Comparison of ENCODE assay signal across 11 cellular contexts in the genomic region with DNA sequence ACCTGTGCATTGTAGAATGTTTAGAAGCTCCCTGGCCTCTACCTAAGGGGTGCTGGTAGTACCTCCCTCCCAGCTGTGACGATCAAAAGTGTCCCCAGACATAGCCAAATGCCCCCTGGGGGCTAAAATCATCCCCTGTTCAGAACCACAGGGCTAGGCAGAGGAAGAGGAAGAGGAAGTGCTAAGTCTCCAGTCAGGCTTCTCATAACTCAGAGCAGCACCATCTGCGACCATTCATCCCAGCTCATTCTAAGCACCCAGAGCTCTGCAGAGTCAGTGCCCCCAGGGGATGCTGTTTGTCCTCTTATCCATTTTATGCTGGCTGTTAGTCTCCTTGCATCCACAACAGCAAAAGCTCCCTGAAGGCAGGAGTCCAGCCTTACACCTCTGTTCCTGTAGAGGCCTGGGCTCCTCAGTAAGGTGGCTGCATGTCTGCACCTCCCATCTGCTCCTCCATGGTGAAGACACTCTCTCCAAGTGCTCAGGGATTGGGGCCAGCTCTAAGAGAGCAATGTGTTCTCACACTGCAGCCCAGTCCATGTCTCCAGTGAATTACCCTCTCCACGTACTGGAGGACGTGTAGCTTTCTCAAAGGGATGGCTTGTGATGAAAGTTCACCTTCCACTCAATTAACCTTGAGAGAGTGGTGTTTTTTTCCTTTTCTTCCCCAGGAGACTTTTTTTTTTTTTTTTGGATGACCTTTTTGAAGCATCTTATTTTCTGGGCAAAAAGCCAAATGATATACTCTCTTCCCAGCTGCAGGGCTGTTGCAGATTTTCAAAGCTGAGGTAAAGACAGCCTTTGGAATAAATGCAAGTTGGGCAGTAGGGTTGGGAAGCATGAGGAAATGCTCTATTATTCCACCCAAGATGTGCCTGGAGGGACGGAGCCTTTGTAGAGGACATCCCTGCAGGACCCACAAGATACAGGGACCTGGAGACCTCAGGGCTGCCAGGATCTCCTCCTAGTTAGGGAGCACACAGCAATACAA.
DNase-seq lines count a peak whose midpoint lies in the region; ATAC-seq and TF ChIP-seq lines count a peak whose summit lies in the region.
"Had no signal": no experiment of that assay in that cellular context is flagged by ENCODE, and none has a peak within 500 bp of the region (broad histone marks: within the 10 kb centered on the region; RNA-seq: fewer than 3 reads in every experiment).

No MANE protein-coding gene starts in this region.

- 60 to 62% methylated on average over 5 of the region's 5 CpGs for WGBS in tibial nerve, 2 donors

- H3K4me1 ChIP-seq in tibial nerve: peaks cover 0 to 15% (median 2%) of the 10 kb centered on the region in 4 donors
- H3K4me1 ChIP-seq: ascending aorta had no signal

- TF ChIP-seq CTCF in choroid plexus epithelial cell (conservative IDR thresholded peaks at IDR 0.05; ENCODE audit: low read depth, low read length) (no peak), tibial nerve (IDR thresholded peaks at IDR 0.05) (no peak), GM13977 (IDR thresholded peaks at IDR 0.05; ENCODE audit: extremely low read depth, insufficient read depth, missing control alignments) (no peak), WTC11 (IDR thresholded peaks at IDR 0.05) (no peak)

- peaks cover 0 to 5% (median 1%) of the 10 kb centered on the region in 4 donors for H3K9me3 ChIP-seq in tibial nerve
- H3K9me3 ChIP-seq: ascending aorta had no signal

- in situ Hi-C loops in GM13977 (cut with MboI; ENCODE audit: low pct_unique_long_range_greater_than_20kb, low sequenced_read_pairs, unreplicated experiment): no loop called here

- H3K4me3 ChIP-seq in choroid plexus epithelial cell (ENCODE audit: low read depth, low read length) (no peak overlapping the region), tibial nerve (no peak overlapping the region)
- H3K4me3 ChIP-seq: ascending aorta had no signal

- POLR2A ChIA-PET in WTC11 (lab: Charles Lee): no interaction called here

- H3K36me3 Mint-ChIP-seq in WTC11: no peaks in the 10 kb centered on the region

- no peaks in the 10 kb centered on the region for H3K27me3 ChIP-seq in tibial nerve
- H3K27me3 ChIP-seq: ascending aorta had no signal

- H3K9me3 Mint-ChIP-seq in WTC11: peaks cover 6% of the 10 kb centered on the region; the same call in 1 of the 2 replicates

- H3K27ac Mint-ChIP-seq in WTC11: no peak overlapping the region

- ATAC-seq in Right ventricle myocardium inferior (peak; percentile 92), HG03097 (IDR thresholded peaks at IDR 0.05; ENCODE audit: low FRiP score, unreplicated experiment) (no peak), WTC11 (no peak)

- CTCF ChIA-PET in WTC11 (lab: Charles Lee): interaction anchor here (0.5 kb wide), 1 partner anchor 247 kb away, joined by 3 read pairs; no protein-coding TSS in a partner anchor

- H3K4me1 Mint-ChIP-seq in WTC11: peaks cover 3% of the 10 kb centered on the region; the same call in 1 of the 2 replicates

- no peak overlapping the region for H3K4me3 Mint-ChIP-seq in WTC11

- H3K36me3 ChIP-seq in tibial nerve: no peaks in the 10 kb centered on the region
- H3K36me3 ChIP-seq: ascending aorta had no signal

- intact Hi-C loops in Right ventricle myocardium inferior (cut with DNase I) (no loop called here), cardiac septum (cut with DNase I) (no loop called here)

- H3K27ac ChIP-seq in tibial nerve: no peak overlapping the region
- H3K27ac ChIP-seq: ascending aorta had no signal

- no peaks in the 10 kb centered on the region; the same call in 1 of the 2 replicates for H3K27me3 Mint-ChIP-seq in WTC11 (ENCODE audit: low read depth)

- no peak for TF ChIP-seq POLR2A in tibial nerve (IDR thresholded peaks at IDR 0.05)

- DNase-seq in Right ventricle myocardium inferior (ENCODE audit: missing footprints) (no peak), cardiac septum (ENCODE audit: low spot score) (no peak), NCI-H2227 treated with DMSO at 0.1 percent for 48 hours (lab: John Stamatoyannopoulos, UW) (peak; percentile 85), choroid plexus epithelial cell (ENCODE audit: low read depth) (peak; percentile 5), tibial nerve (ENCODE audit: low spot score in 2 of 2) (peak; percentile 18 to 28), GM13977 (ENCODE audit: low spot score) (no peak), WTC11 (ENCODE audit: low spot score) (no peak)
- DNase-seq: activated CD8-positive, alpha-beta memory T cell treated with anti-CD3 and anti-CD28 coated beads, Interleukin-2, amount 50 U/mL, for 48 hours; HCEC 1CT had no signal

- peak in 1 of 2 donors; percentile 27 for TF ChIP-seq EP300 in tibial nerve (IDR thresholded peaks at IDR 0.05)

TF ChIP-seq in WTC11, 78 proteins besides CTCF, POLR2A, EP300 and RAD21 (continues in another document):
- TF ChIP-seq, protein P1, sequence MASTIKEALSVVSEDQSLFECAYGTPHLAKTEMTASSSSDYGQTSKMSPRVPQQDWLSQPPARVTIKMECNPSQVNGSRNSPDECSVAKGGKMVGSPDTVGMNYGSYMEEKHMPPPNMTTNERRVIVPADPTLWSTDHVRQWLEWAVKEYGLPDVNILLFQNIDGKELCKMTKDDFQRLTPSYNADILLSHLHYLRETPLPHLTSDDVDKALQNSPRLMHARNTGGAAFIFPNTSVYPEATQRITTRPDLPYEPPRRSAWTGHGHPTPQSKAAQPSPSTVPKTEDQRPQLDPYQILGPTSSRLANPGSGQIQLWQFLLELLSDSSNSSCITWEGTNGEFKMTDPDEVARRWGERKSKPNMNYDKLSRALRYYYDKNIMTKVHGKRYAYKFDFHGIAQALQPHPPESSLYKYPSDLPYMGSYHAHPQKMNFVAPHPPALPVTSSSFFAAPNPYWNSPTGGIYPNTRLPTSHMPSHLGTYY (CRISPR knock-in tag; IDR thresholded peaks at IDR 0.05): no peak
- TF ChIP-seq CREM (CRISPR knock-in tag; IDR thresholded peaks at IDR 0.05): no peak
- TF ChIP-seq, protein P2, sequence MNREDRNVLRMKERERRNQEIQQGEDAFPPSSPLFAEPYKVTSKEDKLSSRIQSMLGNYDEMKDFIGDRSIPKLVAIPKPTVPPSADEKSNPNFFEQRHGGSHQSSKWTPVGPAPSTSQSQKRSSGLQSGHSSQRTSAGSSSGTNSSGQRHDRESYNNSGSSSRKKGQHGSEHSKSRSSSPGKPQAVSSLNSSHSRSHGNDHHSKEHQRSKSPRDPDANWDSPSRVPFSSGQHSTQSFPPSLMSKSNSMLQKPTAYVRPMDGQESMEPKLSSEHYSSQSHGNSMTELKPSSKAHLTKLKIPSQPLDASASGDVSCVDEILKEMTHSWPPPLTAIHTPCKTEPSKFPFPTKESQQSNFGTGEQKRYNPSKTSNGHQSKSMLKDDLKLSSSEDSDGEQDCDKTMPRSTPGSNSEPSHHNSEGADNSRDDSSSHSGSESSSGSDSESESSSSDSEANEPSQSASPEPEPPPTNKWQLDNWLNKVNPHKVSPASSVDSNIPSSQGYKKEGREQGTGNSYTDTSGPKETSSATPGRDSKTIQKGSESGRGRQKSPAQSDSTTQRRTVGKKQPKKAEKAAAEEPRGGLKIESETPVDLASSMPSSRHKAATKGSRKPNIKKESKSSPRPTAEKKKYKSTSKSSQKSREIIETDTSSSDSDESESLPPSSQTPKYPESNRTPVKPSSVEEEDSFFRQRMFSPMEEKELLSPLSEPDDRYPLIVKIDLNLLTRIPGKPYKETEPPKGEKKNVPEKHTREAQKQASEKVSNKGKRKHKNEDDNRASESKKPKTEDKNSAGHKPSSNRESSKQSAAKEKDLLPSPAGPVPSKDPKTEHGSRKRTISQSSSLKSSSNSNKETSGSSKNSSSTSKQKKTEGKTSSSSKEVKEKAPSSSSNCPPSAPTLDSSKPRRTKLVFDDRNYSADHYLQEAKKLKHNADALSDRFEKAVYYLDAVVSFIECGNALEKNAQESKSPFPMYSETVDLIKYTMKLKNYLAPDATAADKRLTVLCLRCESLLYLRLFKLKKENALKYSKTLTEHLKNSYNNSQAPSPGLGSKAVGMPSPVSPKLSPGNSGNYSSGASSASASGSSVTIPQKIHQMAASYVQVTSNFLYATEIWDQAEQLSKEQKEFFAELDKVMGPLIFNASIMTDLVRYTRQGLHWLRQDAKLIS (CRISPR knock-in tag; IDR thresholded peaks at IDR 0.05; ENCODE audit: borderline replicate concordance): no peak
- no peak for TF ChIP-seq ESRRA (CRISPR knock-in tag; IDR thresholded peaks at IDR 0.05; ENCODE audit: borderline replicate concordance)
- TF ChIP-seq, protein P3, sequence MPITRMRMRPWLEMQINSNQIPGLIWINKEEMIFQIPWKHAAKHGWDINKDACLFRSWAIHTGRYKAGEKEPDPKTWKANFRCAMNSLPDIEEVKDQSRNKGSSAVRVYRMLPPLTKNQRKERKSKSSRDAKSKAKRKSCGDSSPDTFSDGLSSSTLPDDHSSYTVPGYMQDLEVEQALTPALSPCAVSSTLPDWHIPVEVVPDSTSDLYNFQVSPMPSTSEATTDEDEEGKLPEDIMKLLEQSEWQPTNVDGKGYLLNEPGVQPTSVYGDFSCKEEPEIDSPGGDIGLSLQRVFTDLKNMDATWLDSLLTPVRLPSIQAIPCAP (CRISPR knock-in tag; IDR thresholded peaks at IDR 0.05): no peak
- TF ChIP-seq, protein P4, sequence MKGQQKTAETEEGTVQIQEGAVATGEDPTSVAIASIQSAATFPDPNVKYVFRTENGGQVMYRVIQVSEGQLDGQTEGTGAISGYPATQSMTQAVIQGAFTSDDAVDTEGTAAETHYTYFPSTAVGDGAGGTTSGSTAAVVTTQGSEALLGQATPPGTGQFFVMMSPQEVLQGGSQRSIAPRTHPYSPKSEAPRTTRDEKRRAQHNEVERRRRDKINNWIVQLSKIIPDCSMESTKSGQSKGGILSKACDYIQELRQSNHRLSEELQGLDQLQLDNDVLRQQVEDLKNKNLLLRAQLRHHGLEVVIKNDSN (CRISPR knock-in tag; IDR thresholded peaks at IDR 0.05): no peak
- no peak for TF ChIP-seq FOXJ3 (CRISPR knock-in tag; IDR thresholded peaks at IDR 0.05; ENCODE audit: borderline replicate concordance)
- TF ChIP-seq, protein P5, sequence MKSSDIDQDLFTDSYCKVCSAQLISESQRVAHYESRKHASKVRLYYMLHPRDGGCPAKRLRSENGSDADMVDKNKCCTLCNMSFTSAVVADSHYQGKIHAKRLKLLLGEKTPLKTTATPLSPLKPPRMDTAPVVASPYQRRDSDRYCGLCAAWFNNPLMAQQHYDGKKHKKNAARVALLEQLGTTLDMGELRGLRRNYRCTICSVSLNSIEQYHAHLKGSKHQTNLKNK (CRISPR knock-in tag; IDR thresholded peaks at IDR 0.05): no peak

Comparison
In these comparisons a context has a peak if more than half of its experiments do, and no peak if none do; other contexts are left out.
1. DNase-seq: peak in NCI-H2227 treated with DMSO at 0.1 percent for 48 hours (single experiment), choroid plexus epithelial cell (single experiment) and tibial nerve (2 of 2); none in Right ventricle myocardium inferior (single experiment), cardiac septum (single experiment), GM13977 (single experiment) and WTC11 (single experiment).